2 cellular contexts compared by ENCODE assay signal in genomic region chr10:23439452-23439919, GRCh38.
A peak's percentile ranks its signal among the peaks of the same experiment; 100 is the strongest.
TF ChIP-seq lines count a peak whose summit lies in the region.

No MANE protein-coding gene starts in this region.

TF ChIP-seq in GM12878, 131 proteins besides CTCF, POLR2A, EP300 and RAD21:
- TF ChIP-seq CHD2 (IDR thresholded peaks at IDR 0.05; ENCODE audit: borderline replicate concordance, low read depth, low read length) = no peak
- TF ChIP-seq ATF3 (IDR thresholded peaks at IDR 0.05; ENCODE audit: borderline replicate concordance, extremely low read depth, low read depth, low read length) = no peak
- no peak for TF ChIP-seq CEBPB (IDR thresholded peaks at IDR 0.05; ENCODE audit: borderline replicate concordance in 1 of 2, low read depth in 2 of 2, low read length in 2 of 2)
- TF ChIP-seq RUNX3 (IDR thresholded peaks at IDR 0.05; ENCODE audit: low read length) = no peak
- TF ChIP-seq, protein P1, sequence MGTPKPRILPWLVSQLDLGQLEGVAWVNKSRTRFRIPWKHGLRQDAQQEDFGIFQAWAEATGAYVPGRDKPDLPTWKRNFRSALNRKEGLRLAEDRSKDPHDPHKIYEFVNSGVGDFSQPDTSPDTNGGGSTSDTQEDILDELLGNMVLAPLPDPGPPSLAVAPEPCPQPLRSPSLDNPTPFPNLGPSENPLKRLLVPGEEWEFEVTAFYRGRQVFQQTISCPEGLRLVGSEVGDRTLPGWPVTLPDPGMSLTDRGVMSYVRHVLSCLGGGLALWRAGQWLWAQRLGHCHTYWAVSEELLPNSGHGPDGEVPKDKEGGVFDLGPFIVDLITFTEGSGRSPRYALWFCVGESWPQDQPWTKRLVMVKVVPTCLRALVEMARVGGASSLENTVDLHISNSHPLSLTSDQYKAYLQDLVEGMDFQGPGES (IDR thresholded peaks at IDR 0.05) = no peak
- no peak for TF ChIP-seq CHD1 (IDR thresholded peaks at IDR 0.05; ENCODE audit: low read depth, low read length)
- TF ChIP-seq WRNIP1 (IDR thresholded peaks at IDR 0.05; ENCODE audit: borderline replicate concordance, low read depth, low read length) = no peak
- TF ChIP-seq POLR2AphosphoS2 (IDR thresholded peaks at IDR 0.05; ENCODE audit: low read depth, low read length) = no peak
- TF ChIP-seq SMAD1 (IDR thresholded peaks at IDR 0.05; ENCODE audit: low read depth, partially characterized antibody) = no peak

TF ChIP-seq in HepG2, 621 proteins besides CTCF, POLR2A, EP300 and RAD21:
- TF ChIP-seq MTA3 (CRISPR knock-in tag; IDR thresholded peaks at IDR 0.05) = no peak
- 0 out of 2 replicates have a peak, but pooled peaks have one; percentile 8 for TF ChIP-seq ZNF558 (CRISPR knock-in tag; IDR thresholded peaks at IDR 0.05; ENCODE audit: borderline replicate concordance)
- TF ChIP-seq ZNF546 (CRISPR knock-in tag; conservative IDR thresholded peaks at IDR 0.05) = no peak
- TF ChIP-seq ZNF709 (CRISPR knock-in tag; IDR thresholded peaks at IDR 0.05) = 0 out of 2 replicates have a peak, but pooled peaks have one; percentile 41
- TF ChIP-seq CCDC6 (CRISPR knock-in tag; IDR thresholded peaks at IDR 0.05) = 0 out of 2 replicates have a peak, but pooled peaks have one; percentile 32
- 0 out of 2 replicates have a peak, but pooled peaks have one; percentile 10 for TF ChIP-seq MXD1 (CRISPR knock-in tag; IDR thresholded peaks at IDR 0.05)
- TF ChIP-seq ZNF329 (CRISPR knock-in tag; IDR thresholded peaks at IDR 0.05; ENCODE audit: low read depth) = no peak
- TF ChIP-seq NFE2L1 (CRISPR knock-in tag; IDR thresholded peaks at IDR 0.05; ENCODE audit: borderline replicate concordance) = no peak
